1 cellular context compared by ENCODE assay signal in genomic region chr7:24024689-24025088, GRCh38.
TF ChIP-seq lines count a peak whose summit lies in the region.

No MANE protein-coding gene starts in this region.

TF ChIP-seq in HepG2, 621 proteins besides CTCF, POLR2A, EP300 and RAD21 (continued from another document):
- no peak for TF ChIP-seq AFF4 (CRISPR knock-in tag; IDR thresholded peaks at IDR 0.05)
- TF ChIP-seq SIN3B (IDR thresholded peaks at IDR 0.05; ENCODE audit: low read length) = no peak
- TF ChIP-seq THYN1 (CRISPR knock-in tag; IDR thresholded peaks at IDR 0.05; ENCODE audit: borderline replicate concordance, low read depth) = no peak
- TF ChIP-seq ZNF557 (CRISPR knock-in tag; IDR thresholded peaks at IDR 0.05) = no peak
- no peak for TF ChIP-seq HMG20B (CRISPR knock-in tag; conservative IDR thresholded peaks at IDR 0.05)
- TF ChIP-seq ASH2L (IDR thresholded peaks at IDR 0.05; ENCODE audit: insufficient read length, low read depth, low read length) = no peak
TF ChIP-seq in HepG2: peak in this region for 0.
